In the genomic region with DNA sequence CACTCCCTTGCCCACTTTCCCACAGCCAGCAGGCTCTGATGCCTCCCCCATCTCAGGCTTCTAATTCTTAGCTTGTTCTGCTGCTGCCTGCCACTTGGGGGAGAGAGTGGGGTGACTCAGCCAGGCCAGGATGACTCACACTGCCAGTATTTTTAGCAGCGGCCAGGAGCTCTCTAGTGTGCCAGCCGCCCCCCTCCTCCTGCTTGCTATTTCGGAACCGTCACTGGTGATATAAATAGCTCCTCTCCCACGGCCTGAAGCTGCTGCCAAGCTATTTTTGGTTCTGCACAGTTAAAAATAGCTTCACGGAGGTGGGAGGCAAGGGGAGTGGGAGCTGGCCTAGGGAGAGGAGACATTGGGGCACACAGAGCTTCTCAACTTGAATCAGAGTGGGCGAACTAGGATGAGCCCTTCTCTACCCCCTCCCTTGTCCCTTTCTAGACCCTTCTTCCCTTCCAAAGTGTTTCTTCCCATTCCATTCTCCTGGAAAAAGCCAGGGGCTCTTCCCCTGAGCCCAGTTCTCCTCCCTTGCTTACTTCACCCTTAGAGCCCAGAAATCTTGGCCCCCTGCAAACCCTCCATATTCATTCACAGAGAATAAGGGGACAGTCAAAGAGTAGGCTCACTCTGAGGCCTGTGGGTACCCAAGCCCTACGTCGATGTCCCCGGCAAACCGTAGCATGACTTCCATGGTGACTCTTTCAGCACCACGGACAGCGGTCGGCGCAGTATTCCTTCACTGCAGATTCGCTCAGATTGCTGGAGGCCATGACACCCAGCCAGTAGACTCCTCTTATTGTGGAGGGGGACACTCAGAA, we compare ENCODE assay signal across 8 cellular contexts. TPM values are rescaled to one million over a fixed set of nuclear protein-coding genes. Genes with fewer than 3 reads are reported as not detected.
DNase-seq lines count a peak whose midpoint lies in the region; ATAC-seq and TF ChIP-seq lines count a peak whose summit lies in the region.

No MANE protein-coding gene starts in this region.

- peak overlapping the region in 1 of 7 donors; percentile 78 for H3K4me3 Mint-ChIP-seq in CD8-positive, alpha-beta memory T cell
- peak overlapping the region; percentile 47 for H3K4me3 Mint-ChIP-seq in natural killer cell

- H3K27ac Mint-ChIP-seq in CD8-positive, alpha-beta memory T cell = peak overlapping the region in 2 of 8 donors; percentile 17 to 86
- H3K27ac Mint-ChIP-seq in natural killer cell = peak overlapping the region in 1 of 2 donors; percentile 71

- peak in 2 of 3 donors; percentile 28 for ATAC-seq in natural killer cell
- ATAC-seq in stimulated activated naive CD8-positive, alpha-beta T cell treated with anti-CD3 and anti-CD28 coated beads, Interleukin-15, Interleukin-2, amounts not matched to agents 100 U/mL and 50 U/mL, for 24 hours = peak; percentile 92
- no peak for ATAC-seq in GM18867 (IDR thresholded peaks at IDR 0.05; ENCODE audit: unreplicated experiment)

- H3K27ac ChIP-seq in CD8-positive, alpha-beta memory T cell (ENCODE audit: low read depth, low read length) = no peak overlapping the region
- H3K27ac ChIP-seq in PC-9 = no peak overlapping the region

- no peak overlapping the region for H2AFZ ChIP-seq in PC-9

- intact Hi-C loops in PC-9 (cut with micrococcal nuclease; ENCODE audit: unreplicated experiment) = no loop called here
- intact Hi-C loops in natural killer cell (cut with micrococcal nuclease) = no loop called here

- no peaks in the 10 kb centered on the region for H3K9me2 ChIP-seq in PC-9 (ENCODE audit: insufficient read depth)

- H3F3A ChIP-seq in PC-9 (ENCODE audit: insufficient read depth, low read depth) = peaks cover 8% of the 10 kb centered on the region

- DNase-seq in CD8-positive, alpha-beta memory T cell = peak; percentile 16 to 65 (median 22)
- peak; percentile 88 for DNase-seq in HT1080 (ENCODE audit: low read depth)
- peak; percentile 70 to 75 for DNase-seq in PC-9
- peak; percentile 74 for DNase-seq in activated T-cell treated with anti-CD3 and anti-CD28 coated beads for 48 hours (ENCODE audit: low read depth)
- peak; percentile 70 to 79 for DNase-seq in erythroblast (lab: John Stamatoyannopoulos, UW)
- peak; percentile 51 for DNase-seq in natural killer cell
- DNase-seq in stimulated activated naive CD8-positive, alpha-beta T cell treated with anti-CD3 and anti-CD28 coated beads, Interleukin-15, Interleukin-2, amounts not matched to agents 100 U/mL and 50 U/mL, for 24 hours = peak; percentile 81

- no peaks in the 10 kb centered on the region for H3K79me2 ChIP-seq in PC-9 (ENCODE audit: low read depth)

- TF ChIP-seq POLR2A in erythroblast (IDR thresholded peaks at IDR 0.05; ENCODE audit: low read length) = no peak

- H3K36me3 Mint-ChIP-seq in CD8-positive, alpha-beta memory T cell = no peaks in the 10 kb centered on the region
- no peaks in the 10 kb centered on the region for H3K36me3 Mint-ChIP-seq in natural killer cell

- H3K27me3 Mint-ChIP-seq in CD8-positive, alpha-beta memory T cell = peaks cover 47 to 63% of the 10 kb centered on the region in 2 donors
- H3K27me3 Mint-ChIP-seq in natural killer cell (ENCODE audit: low read depth in 2 of 2) = peaks cover 38 to 47% of the 10 kb centered on the region in 2 donors

- H4K20me1 ChIP-seq in PC-9 (ENCODE audit: insufficient read depth) = peaks cover 9% of the 10 kb centered on the region

- H3K36me3 ChIP-seq in CD8-positive, alpha-beta memory T cell (ENCODE audit: insufficient read depth, low read length) = no peaks in the 10 kb centered on the region
- H3K36me3 ChIP-seq in PC-9 (ENCODE audit: low read depth) = no peaks in the 10 kb centered on the region

- TF ChIP-seq CTCF in PC-9 (conservative IDR thresholded peaks at IDR 0.05) = peak; percentile 67; the same call in 1 of the 2 replicates
- no peak for TF ChIP-seq CTCF in natural killer cell (IDR thresholded peaks at IDR 0.05)

- BruUV-seq in PC-9 (replicated peaks; lab: Mats Ljungman, UMichigan) = no TSS peak

- H3K9me3 Mint-ChIP-seq in CD8-positive, alpha-beta memory T cell = peaks cover 0 to 3% (median 2%) of the 10 kb centered on the region in 5 donors
- H3K9me3 Mint-ChIP-seq in natural killer cell = peaks cover 0 to 4% of the 10 kb centered on the region in 2 donors

- peaks cover 5 to 13% (median 8%) of the 10 kb centered on the region in 3 donors for H3K4me1 Mint-ChIP-seq in CD8-positive, alpha-beta memory T cell
- peaks cover 6% of the 10 kb centered on the region in 2 donors for H3K4me1 Mint-ChIP-seq in natural killer cell

- CTCF ChIA-PET in CD8-positive, alpha-beta memory T cell (lab: Charles Lee) = interaction anchor here (1.1 to 2.2 kb wide), 3 partner anchors 10 to 20 kb away, joined by 4 to 9 read pairs (median 4); partner anchors contain the start of gene MRPL11
- CTCF ChIA-PET in PC-9 (lab: Charles Lee) = interaction anchor here (0.6 to 1.3 kb wide), 7 partner anchors 12 to 529 kb away, joined by 3 to 6 read pairs (median 4); partner anchors contain the start of genes MRPL11, PELI3 and RBM4B

- H3K4me3 ChIP-seq in CD8-positive, alpha-beta memory T cell (ENCODE audit: low read length) = no peak overlapping the region
- no peak overlapping the region for H3K4me3 ChIP-seq in PC-9

- H3K27me3 ChIP-seq in CD8-positive, alpha-beta memory T cell (ENCODE audit: insufficient read depth, low read length, poor library complexity, severe bottlenecking) = peaks cover 36% of the 10 kb centered on the region
- peaks cover 55% of the 10 kb centered on the region for H3K27me3 ChIP-seq in PC-9 (ENCODE audit: insufficient read depth, low read depth)

- POLR2A ChIA-PET in CD8-positive, alpha-beta memory T cell (lab: Charles Lee) = no interaction called here
- POLR2A ChIA-PET in PC-9 (lab: Charles Lee; ENCODE audit: unreplicated experiment) = interaction anchor here (0.6 kb wide), 1 partner anchor 62 kb away, joined by 3 read pairs; the partner anchor contains the start of gene DPP3

- no peaks in the 10 kb centered on the region for H3K4me1 ChIP-seq in CD8-positive, alpha-beta memory T cell (ENCODE audit: insufficient read depth, low read length)
- no peaks in the 10 kb centered on the region for H3K4me1 ChIP-seq in PC-9 (replicated peaks; ENCODE audit: insufficient read depth)

- peak overlapping the region; percentile 14; the same call in 1 of the 2 replicates for H3K4me2 ChIP-seq in PC-9

- H3K9me3 ChIP-seq in CD8-positive, alpha-beta memory T cell (ENCODE audit: low read length) = no peaks in the 10 kb centered on the region
- no peaks in the 10 kb centered on the region for H3K9me3 ChIP-seq in PC-9 (ENCODE audit: insufficient read depth, low read depth)

RNA-seq across cellular contexts. Expression of gene NPAS4, which starts 2.5 kb away (rescaled TPM):
- total RNA-seq in CD8-positive, alpha-beta memory T cell = not detected
- not detected for polyA plus RNA-seq in CD8-positive, alpha-beta memory T cell
- not detected in 2 replicates for total RNA-seq in HT1080 (2014; rRNA removed; shearing (Covaris generic))
- polyA plus RNA-seq in HT1080 (2015; cell fraction: cytosol; rRNA removed) = not detected in 2 replicates
- polyA plus RNA-seq in HT1080 (2015; cell fraction: nucleus; rRNA removed) = not detected in 2 replicates
- total RNA-seq in PC-9 (2021) (not detected in 2 replicates), natural killer cell (not detected)

RNA-seq across cellular contexts. Expression of gene MRPL11, which starts 20.3 kb away (rescaled TPM):
- 100 to 1,000 TPM; 148 to 152 TPM for total RNA-seq in CD8-positive, alpha-beta memory T cell
- polyA plus RNA-seq in CD8-positive, alpha-beta memory T cell = 86.9 TPM
- 84.2 and 120 TPM in 2 replicates for total RNA-seq in HT1080 (2014; rRNA removed; shearing (Covaris generic))
- 50.0 and 54.6 TPM in 2 replicates for polyA plus RNA-seq in HT1080 (2015; cell fraction: cytosol; rRNA removed)
- polyA plus RNA-seq in HT1080 (2015; cell fraction: nucleus; rRNA removed) = 16.4 and 19.5 TPM in 2 replicates
- total RNA-seq in PC-9 (2021) = 138 and 140 TPM in 2 replicates
- total RNA-seq in natural killer cell = 10 to 100 TPM; 20.7 to 24.2 (median 23.9) TPM

RNA-seq across cellular contexts. Expression of gene SLC29A2, which starts 46.8 kb away (rescaled TPM):
- 1 to 10 TPM; 7.9 to 8.5 TPM for total RNA-seq in CD8-positive, alpha-beta memory T cell
- 1.9 TPM for polyA plus RNA-seq in CD8-positive, alpha-beta memory T cell
- total RNA-seq in HT1080 (2014; rRNA removed; shearing (Covaris generic)) = 0.37 and 0.68 TPM in 2 replicates
- polyA plus RNA-seq in HT1080 (2015; cell fraction: cytosol; rRNA removed) = 0.17 TPM in 1 of 2 replicates, not detected in the other
- polyA plus RNA-seq in HT1080 (2015; cell fraction: nucleus; rRNA removed) = 0.17 and 0.34 TPM in 2 replicates
- total RNA-seq in PC-9 (2021) = 28.9 and 36.1 TPM in 2 replicates
- total RNA-seq in natural killer cell = 1 to 10 TPM; 1.5 to 1.8 (median 1.6) TPM

RNA-seq across cellular contexts. Expression of gene PELI3, which starts 48.3 kb away (rescaled TPM):
- 1 to 10 TPM; 5.3 to 6.6 TPM for total RNA-seq in CD8-positive, alpha-beta memory T cell
- 7.0 TPM for polyA plus RNA-seq in CD8-positive, alpha-beta memory T cell
- 9.7 and 9.8 TPM in 2 replicates for total RNA-seq in HT1080 (2014; rRNA removed; shearing (Covaris generic))
- 5.6 and 6.0 TPM in 2 replicates for polyA plus RNA-seq in HT1080 (2015; cell fraction: cytosol; rRNA removed)
- 3.3 and 4.4 TPM in 2 replicates for polyA plus RNA-seq in HT1080 (2015; cell fraction: nucleus; rRNA removed)
- total RNA-seq in PC-9 (2021) (14.0 and 18.0 TPM in 2 replicates), natural killer cell (1 to 10 TPM; 5.3 to 6.3 (median 5.6) TPM)

Comparison
In these comparisons a context has a peak if more than half of its experiments do, and no peak if none do; other contexts are left out.
1. DNase-seq: peak in every context shown above with its lines; median percentile 88 in HT1080; 81 in stimulated activated naive CD8-positive, alpha-beta T cell treated with anti-CD3 and anti-CD28 coated beads, Interleukin-15, Interleukin-2, amounts not matched to agents 100 U/mL and 50 U/mL, for 24 hours; 74 in erythroblast; 74 in activated T-cell treated with anti-CD3 and anti-CD28 coated beads for 48 hours; 72 in PC-9; 51 in natural killer cell; 22 in CD8-positive, alpha-beta memory T cell.